8 cellular contexts compared by ENCODE assay signal in genomic region chr2:238565031-238565430, GRCh38.
"Had no signal": no experiment of that assay in that cellular context is flagged by ENCODE, and none has a peak within 500 bp of the region (broad histone marks: within the 10 kb centered on the region; RNA-seq: fewer than 3 reads in every experiment).

No MANE protein-coding gene starts in this region.

- H3K4me3 Mint-ChIP-seq: HFFc6, IgD-negative memory B cell had no signal

- H3K9me3 ChIP-seq: HAP-1 had no signal

- H3K9me3 Mint-ChIP-seq: HFFc6, IgD-negative memory B cell had no signal

- H3K27ac Mint-ChIP-seq: HFFc6, IgD-negative memory B cell had no signal

- DNase-seq: GM23248, GOT3, HFFc6 had no signal

- H3K36me3 Mint-ChIP-seq: IgD-negative memory B cell had no signal

- H3K9ac ChIP-seq: GM23248 had no signal

- ATAC-seq: HCT116, HepG2 had no signal

- H2AFZ ChIP-seq: GM23248 had no signal

- H3K4me1 ChIP-seq: HAP-1 had no signal

- H3K27ac ChIP-seq: GM23248, HL-60 had no signal

- H3K4me1 Mint-ChIP-seq: IgD-negative memory B cell had no signal

- H3K36me3 ChIP-seq: HAP-1 had no signal

- H3K4me3 ChIP-seq: GM23248, HAP-1 had no signal
